ENCODE assay signal across 1 cellular context in genomic region chr6:33201935-33202334, GRCh38.
TF ChIP-seq lines count a peak whose summit lies in the region.

No MANE protein-coding gene starts in this region.

TF ChIP-seq in HCT116, 20 proteins besides CTCF, POLR2A, EP300 and RAD21 (continued from another document):
- no peak for TF ChIP-seq ZBTB33 (IDR thresholded peaks at IDR 0.05; ENCODE audit: extremely low read depth, insufficient replicate concordance, low read length)
